Comparison of ENCODE assay signal across 17 cellular contexts in genomic region chr5:127417534-127417933, GRCh38.
DNase-seq lines count a peak whose midpoint lies in the region; TF ChIP-seq lines count a peak whose summit lies in the region.
"Had no signal": no experiment of that assay in that cellular context is flagged by ENCODE, and none has a peak within 500 bp of the region (broad histone marks: within the 10 kb centered on the region; RNA-seq: fewer than 3 reads in every experiment).

No MANE protein-coding gene starts in this region.

- intact Hi-C loops in PC-9 (cut with micrococcal nuclease; ENCODE audit: unreplicated experiment): no loop called here

- no peak overlapping the region for H3K18ac ChIP-seq in trophoblast cell (ENCODE audit: low read length)

- no peaks in the 10 kb centered on the region for H4K20me1 ChIP-seq in PC-9 (ENCODE audit: insufficient read depth)

- H2BK5ac ChIP-seq in trophoblast cell (ENCODE audit: low read depth, low read length, poor library complexity): no peak overlapping the region

- H3K4me1 ChIP-seq in trophoblast cell (ENCODE audit: control insufficient read depth in 1 of 2, insufficient read depth in 2 of 2, low read length in 2 of 2) (no peaks in the 10 kb centered on the region), PC-9 (replicated peaks; ENCODE audit: insufficient read depth) (no peaks in the 10 kb centered on the region)

- POLR2A ChIA-PET in PC-9 (lab: Charles Lee; ENCODE audit: unreplicated experiment): no interaction called here

- H4K12ac ChIP-seq in trophoblast cell (ENCODE audit: low read depth, low read length): no peak overlapping the region

- H3K4ac ChIP-seq in trophoblast cell (ENCODE audit: low read depth, low read length): no peak overlapping the region

- H3F3A ChIP-seq in PC-9 (ENCODE audit: insufficient read depth, low read depth): no peaks in the 10 kb centered on the region

- H3K9me3 ChIP-seq in trophoblast cell (ENCODE audit: insufficient read depth, low read depth, low read length): no peaks in the 10 kb centered on the region
- H3K9me3 ChIP-seq in PC-9 (ENCODE audit: insufficient read depth, low read depth): no peaks in the 10 kb centered on the region

- CTCF ChIA-PET in PC-9 (lab: Charles Lee): no interaction called here

- H4K8ac ChIP-seq in trophoblast cell (ENCODE audit: low read depth, low read length): no peak overlapping the region

- TF ChIP-seq CTCF in VCaP (conservative IDR thresholded peaks at IDR 0.05) (no peak), PC-9 (conservative IDR thresholded peaks at IDR 0.05) (no peak)

- H3K79me1 ChIP-seq in trophoblast cell (ENCODE audit: low read length): no peaks in the 10 kb centered on the region

- H3K14ac ChIP-seq in trophoblast cell (ENCODE audit: low read length): no peak overlapping the region

- H3K4me2 ChIP-seq in trophoblast cell (ENCODE audit: low read length) (no peak overlapping the region), PC-9 (no peak overlapping the region)
- H3K4me2 ChIP-seq: KMS-11 had no signal

- peak; percentile 11 for DNase-seq in NCI-H345 (lab: John Stamatoyannopoulos, UW)
- no peak for DNase-seq in NCI-H345 treated with DMSO at 0.1 percent for 48 hours (lab: John Stamatoyannopoulos, UW; ENCODE audit: unreplicated experiment)
- peak; percentile 56 for DNase-seq in LHCN-M2 (ENCODE audit: low read depth)
- no peak for DNase-seq in trophoblast cell
- no peak for DNase-seq in PC-9
- DNase-seq in activated CD8-positive, alpha-beta memory T cell treated with anti-CD3 and anti-CD28 coated beads, Interleukin-2, amount 50 U/mL, for 48 hours: no peak
- DNase-seq in NCI-H1417 (lab: John Stamatoyannopoulos, UW): no peak
- DNase-seq: Calu3, NCI-H1048, NCI-H1436 treated with DMSO at 0.1 percent for 48 hours, NCI-H2029, NCI-H2227 treated with DMSO at 0.1 percent for 48 hours, NCI-H510A treated with DMSO at 0.1 percent for 48 hours, PC-3 had no signal

- no peak overlapping the region for H2BK120ac ChIP-seq in trophoblast cell (ENCODE audit: insufficient read depth, low read length, poor library complexity)

- H3K36me3 ChIP-seq in trophoblast cell (ENCODE audit: control insufficient read depth in 1 of 2, insufficient read depth in 2 of 2, low read length in 2 of 2): no peaks in the 10 kb centered on the region
- H3K36me3 ChIP-seq in PC-9 (ENCODE audit: low read depth): no peaks in the 10 kb centered on the region

- WGBS in trophoblast cell (ENCODE audit: extremely low coverage, insufficient coverage, insufficient read length): no CpG with 5 or more reads among the region's 2 CpGs

- peak overlapping the region; percentile 60 for H3K9ac ChIP-seq in trophoblast cell (ENCODE audit: low read length)
- H3K9ac ChIP-seq: KMS-11 had no signal

- H4K91ac ChIP-seq in trophoblast cell (ENCODE audit: low read depth, low read length): no peak overlapping the region

- H2BK12ac ChIP-seq in trophoblast cell (ENCODE audit: low read length): no peak overlapping the region

- H3K9me2 ChIP-seq in PC-9 (ENCODE audit: insufficient read depth): no peaks in the 10 kb centered on the region

- BruUV-seq in PC-9 (replicated peaks; lab: Mats Ljungman, UMichigan): no TSS peak

- H3K27ac ChIP-seq in VCaP (peak overlapping the region; percentile 75), trophoblast cell (ENCODE audit: low read depth, low read length) (no peak overlapping the region), PC-9 (no peak overlapping the region)
- H3K27ac ChIP-seq: HL-60, KMS-11 had no signal

- H3K27me3 ChIP-seq in trophoblast cell (ENCODE audit: insufficient read depth, low read length) (no peaks in the 10 kb centered on the region), PC-9 (ENCODE audit: insufficient read depth, low read depth) (no peaks in the 10 kb centered on the region)

- peak overlapping the region; percentile 68 for H3K23ac ChIP-seq in trophoblast cell (ENCODE audit: low read length)

- H3K4me3 ChIP-seq in trophoblast cell (ENCODE audit: low read depth, low read length) (no peak overlapping the region), PC-9 (no peak overlapping the region)

- no peak overlapping the region for H2AK5ac ChIP-seq in trophoblast cell (ENCODE audit: low read length)

- H3K79me2 ChIP-seq in trophoblast cell (ENCODE audit: control insufficient read depth, insufficient read depth, low read length, poor library complexity) (no peaks in the 10 kb centered on the region), PC-9 (ENCODE audit: low read depth) (no peaks in the 10 kb centered on the region)

- H2AFZ ChIP-seq in trophoblast cell (ENCODE audit: insufficient read depth, low read length, poor library complexity) (no peak overlapping the region), PC-9 (no peak overlapping the region)

Comparison
In these comparisons a context has a peak if more than half of its experiments do, and no peak if none do; other contexts are left out.
1. DNase-seq: peak in NCI-H345 (single experiment) and LHCN-M2 (single experiment); none in NCI-H345 treated with DMSO at 0.1 percent for 48 hours (single experiment), trophoblast cell (0 of 2), PC-9 (0 of 2), activated CD8-positive, alpha-beta memory T cell treated with anti-CD3 and anti-CD28 coated beads, Interleukin-2, amount 50 U/mL, for 48 hours (single experiment) and NCI-H1417 (0 of 3).